Comparison of ENCODE assay signal across 8 cellular contexts in genomic region chr2:134245340-134245984, GRCh38. TPM values are rescaled to one million over a fixed set of nuclear protein-coding genes. Genes with fewer than 3 reads are reported as not detected.
A peak's percentile ranks its signal among the peaks of the same experiment; 100 is the strongest.
DNase-seq lines count a peak whose midpoint lies in the region; ATAC-seq lines count a peak whose summit lies in the region.

No MANE protein-coding gene starts in this region.

- ATAC-seq in GM21390 (IDR thresholded peaks at IDR 0.05; ENCODE audit: unreplicated experiment), result peak; percentile 25
- ATAC-seq in left colon, result peak; percentile 69
- no peak for ATAC-seq in HG02852 (IDR thresholded peaks at IDR 0.05; ENCODE audit: unreplicated experiment)

- intact Hi-C loops in left colon (cut with DNase I, micrococcal nuclease), result loop anchor here in 1 of 2 donors (10.0 kb wide), 1 partner anchor 169 kb away; no protein-coding TSS in a partner anchor

- no peak overlapping the region for H3K27ac ChIP-seq in caudate nucleus (ENCODE audit: low read depth, low read length)

- peak; percentile 79 for DNase-seq in A172 (ENCODE audit: low spot score)
- peak; percentile 44 for DNase-seq in NCI-H226
- peak; percentile 76 for DNase-seq in activated CD4-positive, CD25-positive, alpha-beta regulatory T cell treated with anti-CD3 and anti-CD28 coated beads, Interleukin-2, amount 50 U/mL, for 72 hours
- peak in 53 of 61 donors; percentile 3 to 77 (median 49) for DNase-seq in caudate nucleus (lab: John Stamatoyannopoulos, UW)
- peak; percentile 73 to 93 for DNase-seq in left colon
- DNase-seq in stimulated activated CD4-positive, alpha-beta T cell treated with anti-CD3 and anti-CD28 coated beads, Interleukin-4, amount 100 ng/mL, for 24 hours, result peak; percentile 83

RNA-seq across cellular contexts. Expression of gene MGAT5, which starts 8.4 kb away (rescaled TPM):
- 22.9 and 31.8 TPM in 2 replicates for total RNA-seq in A172 (2014; rRNA removed; shearing (Covaris generic))
- total RNA-seq in left colon, result 10 to 100 TPM; 62.1 to 93.6 TPM
